24 cellular contexts compared by ENCODE assay signal in the genomic region with DNA sequence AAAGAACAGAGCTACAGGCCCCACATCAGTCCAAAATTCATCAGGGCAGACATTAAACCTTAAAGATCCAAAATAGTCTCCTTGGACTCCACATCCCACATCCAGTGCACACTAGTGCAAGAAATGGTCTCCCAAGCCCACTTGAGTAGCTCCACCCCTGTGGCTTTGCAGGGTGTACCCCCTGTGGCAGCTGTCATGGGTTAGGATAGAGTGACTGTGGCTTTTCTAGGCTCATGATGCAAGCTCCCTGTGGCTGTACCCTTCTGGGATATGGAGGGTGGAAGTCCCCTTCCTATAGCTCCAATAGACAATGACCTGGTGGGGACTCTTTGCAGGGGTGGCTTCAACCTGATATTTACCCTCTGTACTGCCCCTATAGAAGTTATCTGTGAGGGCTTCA.
"Had no signal": no experiment of that assay in that cellular context is flagged by ENCODE, and none has a peak within 500 bp of the region (broad histone marks: within the 10 kb centered on the region; RNA-seq: fewer than 3 reads in every experiment).

No MANE protein-coding gene starts in this region.

- H3K4me1 ChIP-seq: stomach, suprapubic skin, testis, thyroid gland, tibial nerve, upper lobe of left lung, upper lobe of right lung, uterus had no signal

- H3K36me3 ChIP-seq: stomach, suprapubic skin, thoracic aorta, thyroid gland, tibial artery, tibial nerve, transverse colon, upper lobe of left lung, upper lobe of right lung, uterus, vagina had no signal

- H3K4me3 ChIP-seq: stomach, suprapubic skin, testis, thoracic aorta, thyroid gland, tibial artery, tibial nerve, transverse colon, upper lobe of left lung, upper lobe of right lung, uterus, vagina had no signal

- H3K27me3 ChIP-seq: stomach, suprapubic skin, testis, thyroid gland, tibial artery, tibial nerve, transverse colon, upper lobe of left lung, upper lobe of right lung, uterus, vagina had no signal

- H3K9me3 ChIP-seq: stomach, testis, thoracic aorta, thyroid gland, tibial artery, transverse colon, upper lobe of left lung, upper lobe of right lung, uterus, vagina had no signal

- DNase-seq: stimulated activated CD4-positive, alpha-beta T cell treated with anti-CD3 and anti-CD28 coated beads, Interleukin-2, amount 100 ng/mL, for 48 hours; stimulated activated CD4-positive, alpha-beta T cell treated with anti-CD3 and anti-CD28 coated beads, Interleukin-4, amount 100 ng/mL, for 1 hour; stimulated activated CD4-positive, alpha-beta T cell treated with anti-CD3 and anti-CD28 coated beads, Interleukin-4, amount 100 ng/mL, for 24 hours; stimulated activated CD4-positive, alpha-beta T cell treated with anti-CD3 and anti-CD28 coated beads, Interleukin-4, amount 100 ng/mL, for 4 hours; stimulated activated CD8-positive, alpha-beta memory T cell treated with anti-CD3 and anti-CD28 coated beads, Interleukin-4, amount 100 ng/mL, for 48 hours; stimulated activated naive B cell treated with anti-CD40 and anti-IgM and Interleukin-4, amounts not matched to agents 10 μg/mL and 1 μg/mL and 100 μg/mL, for 72 hours; stimulated activated naive CD4-positive, alpha-beta T cell; stimulated activated naive CD4-positive, alpha-beta T cell treated with Interleukin-2 at 50 U/mL for 16 hours; stimulated activated naive CD8-positive, alpha-beta T cell treated with anti-CD3 and anti-CD28 coated beads, Interleukin-15, amount 100 ng/mL, for 72 hours; stimulated activated naive CD8-positive, alpha-beta T cell treated with anti-CD3 and anti-CD28 coated beads, Interleukin-15, Interleukin-2, amounts not matched to agents 100 U/mL and 50 U/mL, for 24 hours; stomach; substantia nigra; testis; thyroid gland; tibial artery; transverse colon; trophoblast cell; upper lobe of left lung; upper lobe of right lung; uterus had no signal

- H3K27ac ChIP-seq: stomach, suprapubic skin, testis, thoracic aorta, thyroid gland, tibial artery, tibial nerve, transverse colon, upper lobe of left lung, upper lobe of right lung, uterus, vagina had no signal
